In the genomic region with DNA sequence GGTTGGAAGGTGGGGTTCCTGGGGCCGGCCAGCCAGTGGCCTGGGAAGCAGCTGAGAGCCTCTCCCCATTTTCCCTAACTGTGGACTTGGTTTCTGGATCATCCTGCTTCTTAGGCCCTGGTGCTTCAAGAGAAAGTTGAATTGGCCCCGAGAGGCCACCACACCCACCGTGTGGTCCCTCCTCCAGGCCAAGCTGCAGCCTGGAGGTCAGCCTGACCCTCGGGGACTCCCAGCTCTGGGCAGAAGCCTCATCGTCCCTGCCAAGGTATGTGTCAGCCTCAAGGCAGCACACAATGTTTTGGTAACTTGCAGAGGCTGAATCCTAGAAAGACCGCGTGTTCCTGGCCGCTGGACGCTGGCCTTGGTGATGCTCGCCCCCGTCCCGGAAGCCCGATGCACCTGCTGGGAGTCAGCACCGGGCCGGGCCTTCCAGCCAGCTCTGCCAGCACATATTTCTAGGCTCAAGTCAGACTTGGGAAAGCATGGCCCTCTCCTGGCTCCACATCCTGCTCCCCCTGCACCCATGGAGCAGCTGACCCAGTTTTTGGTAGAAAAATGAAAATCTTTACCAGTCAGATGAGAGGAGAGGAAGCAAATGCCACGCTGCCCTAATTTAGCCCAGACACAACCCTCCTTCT, we compare ENCODE assay signal across 8 cellular contexts.
DNase-seq lines count a peak whose midpoint lies in the region; ATAC-seq and TF ChIP-seq lines count a peak whose summit lies in the region.

No MANE protein-coding gene starts in this region.

- no peaks in the 10 kb centered on the region for H3K9me3 ChIP-seq in muscle layer of duodenum (ENCODE audit: control insufficient read depth in 1 of 2, low read length in 2 of 2)

- peak overlapping the region; percentile 92 for H3K27ac Mint-ChIP-seq in stimulated activated naive CD8-positive, alpha-beta T cell treated with anti-CD3 and anti-CD28 coated beads, Interleukin-15, Interleukin-2, amounts not matched to agents 100 ng/mL and 50 ng/mL, for 24 hours

- peaks cover 49% of the 10 kb centered on the region for H3K4me1 Mint-ChIP-seq in stimulated activated naive CD8-positive, alpha-beta T cell treated with anti-CD3 and anti-CD28 coated beads, Interleukin-15, Interleukin-2, amounts not matched to agents 100 ng/mL and 50 ng/mL, for 24 hours (ENCODE audit: low read depth)

- no peaks in the 10 kb centered on the region for H3K27me3 ChIP-seq in muscle layer of duodenum (ENCODE audit: low read depth, low read length)

- H3K4me3 ChIP-seq in coronary artery (peak overlapping the region; percentile 51), muscle layer of duodenum (ENCODE audit: low read depth in 1 of 2, low read length in 2 of 2) (peak overlapping the region; percentile 1 to 21)

- peaks cover 5 to 30% of the 10 kb centered on the region in 2 donors for H3K4me1 ChIP-seq in muscle layer of duodenum (ENCODE audit: control insufficient read depth in 1 of 2, insufficient read depth in 2 of 2, low read length in 2 of 2)

- peak overlapping the region; percentile 70 for H3K4me3 Mint-ChIP-seq in stimulated activated naive CD8-positive, alpha-beta T cell treated with anti-CD3 and anti-CD28 coated beads, Interleukin-15, Interleukin-2, amounts not matched to agents 100 ng/mL and 50 ng/mL, for 24 hours

- H3K9me3 Mint-ChIP-seq in stimulated activated naive CD8-positive, alpha-beta T cell treated with anti-CD3 and anti-CD28 coated beads, Interleukin-15, Interleukin-2, amounts not matched to agents 100 ng/mL and 50 ng/mL, for 24 hours: no peaks in the 10 kb centered on the region

- no peaks in the 10 kb centered on the region for H3K36me3 Mint-ChIP-seq in stimulated activated naive CD8-positive, alpha-beta T cell treated with anti-CD3 and anti-CD28 coated beads, Interleukin-15, Interleukin-2, amounts not matched to agents 100 ng/mL and 50 ng/mL, for 24 hours (ENCODE audit: low read depth)

- H3K27me3 Mint-ChIP-seq in stimulated activated naive CD8-positive, alpha-beta T cell treated with anti-CD3 and anti-CD28 coated beads, Interleukin-15, Interleukin-2, amounts not matched to agents 100 ng/mL and 50 ng/mL, for 24 hours: peaks cover 28% of the 10 kb centered on the region

- no peak for DNase-seq in stimulated activated naive CD8-positive, alpha-beta T cell treated with anti-CD3 and anti-CD28 coated beads, Interleukin-15, Interleukin-2, amounts not matched to agents 100 U/mL and 50 U/mL, for 24 hours
- DNase-seq in coronary artery (ENCODE audit: low spot score): peak; percentile 91
- no peak for DNase-seq in MV-4-11 (lab: John Stamatoyannopoulos, UW)
- no peak for DNase-seq in midbrain (lab: John Stamatoyannopoulos, UW)

- no peak for TF ChIP-seq CTCF in coronary artery (IDR thresholded peaks at IDR 0.05)

- H3K27ac ChIP-seq in coronary artery: peak overlapping the region; percentile 59 to 89
- peak overlapping the region; percentile 58 for H3K27ac ChIP-seq in muscle layer of duodenum (ENCODE audit: low read length)

- no peak for ATAC-seq in stimulated activated naive CD8-positive, alpha-beta T cell treated with anti-CD3 and anti-CD28 coated beads, Interleukin-15, Interleukin-2, amounts not matched to agents 100 U/mL and 50 U/mL, for 24 hours
- no peak for ATAC-seq in GM19395 (IDR thresholded peaks at IDR 0.05; ENCODE audit: unreplicated experiment)
- ATAC-seq in GM18907 (IDR thresholded peaks at IDR 0.05; ENCODE audit: unreplicated experiment): no peak

- no peaks in the 10 kb centered on the region for H3K36me3 ChIP-seq in muscle layer of duodenum (ENCODE audit: control insufficient read depth in 1 of 2, insufficient read depth in 2 of 2, low read length in 2 of 2)
